In the genomic region with DNA sequence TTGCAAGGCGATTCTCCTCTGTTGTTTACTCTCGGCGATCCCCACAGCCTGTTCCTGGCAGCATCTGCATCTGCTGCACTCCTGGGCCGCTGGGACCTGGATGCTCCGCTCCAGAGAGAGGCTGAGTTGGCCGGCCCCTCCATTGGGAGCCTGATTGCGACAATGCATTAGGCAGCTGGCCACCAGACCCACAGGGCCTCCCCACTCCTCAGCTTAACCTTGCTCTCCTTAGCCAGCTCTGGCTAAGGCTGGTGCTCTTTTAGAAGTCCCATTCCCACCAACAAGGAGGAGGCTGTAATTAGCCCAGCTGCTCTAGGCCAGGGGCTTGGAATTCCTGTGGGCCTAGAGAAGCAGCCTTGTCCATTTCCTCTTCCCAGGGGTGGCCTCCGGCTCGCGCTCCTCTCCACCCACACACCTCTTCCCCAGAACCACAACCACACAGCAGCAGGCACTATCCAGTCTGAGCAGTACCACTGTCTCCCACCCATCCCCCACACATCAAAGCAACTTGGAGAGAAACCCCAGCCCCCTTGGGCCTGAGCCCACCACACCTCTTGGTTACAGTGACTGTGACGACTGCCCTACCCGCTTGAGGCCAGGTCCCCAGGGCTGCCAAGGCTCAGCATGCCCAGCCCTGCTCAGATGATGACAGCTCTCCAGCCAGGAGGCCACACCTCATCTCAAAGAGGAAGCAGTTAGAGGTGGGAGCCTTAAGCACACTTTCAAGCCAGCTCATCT, we compare ENCODE assay signal across 8 cellular contexts.
DNase-seq lines count a peak whose midpoint lies in the region; TF ChIP-seq lines count a peak whose summit lies in the region.

No MANE protein-coding gene starts in this region.

- no peak overlapping the region for H3K4me3 ChIP-seq in foreskin fibroblast (ENCODE audit: low read depth in 1 of 2, low read length in 2 of 2)
- no peak overlapping the region for H3K4me3 ChIP-seq in stomach smooth muscle (ENCODE audit: low read length in 2 of 2)

- H3K27me3 ChIP-seq in stomach smooth muscle (ENCODE audit: control insufficient read depth in 1 of 2, insufficient read depth in 2 of 2, low read length in 2 of 2), result no peaks in the 10 kb centered on the region

- no peaks in the 10 kb centered on the region for H3K9me3 ChIP-seq in stomach smooth muscle (ENCODE audit: control insufficient read depth in 2 of 2, low read length in 2 of 2)

- DNase-seq in SIG-M5 treated with dmso at 0.1 percent for 504 hours (lab: John Stamatoyannopoulos, UW; ENCODE audit: unreplicated experiment), result peak; percentile 48
- DNase-seq in SIG-M5 (lab: John Stamatoyannopoulos, UW), result no peak
- DNase-seq in RPMI7951 (ENCODE audit: low read depth), result peak; percentile 86
- DNase-seq in foreskin fibroblast, result peak; percentile 42 to 59
- no peak for DNase-seq in effector CD8-positive, alpha-beta T cell (lab: John Stamatoyannopoulos, UW)
- DNase-seq in DMS53 (lab: John Stamatoyannopoulos, UW), result no peak
- no peak for DNase-seq in RKO (ENCODE audit: low spot score)

- H3K4me1 ChIP-seq in stomach smooth muscle (ENCODE audit: control insufficient read depth, insufficient read depth, low read length), result peaks cover 17% of the 10 kb centered on the region

- no peak overlapping the region for H3K9ac ChIP-seq in stomach smooth muscle (ENCODE audit: low read length in 2 of 2)

- TF ChIP-seq CTCF in foreskin fibroblast (IDR thresholded peaks at IDR 0.05; ENCODE audit: low read depth, low read length), result no peak

- H3K36me3 ChIP-seq in stomach smooth muscle (ENCODE audit: control insufficient read depth in 2 of 2, insufficient read depth in 2 of 2, low read length in 2 of 2), result no peaks in the 10 kb centered on the region

- peak overlapping the region; percentile 46 for H3K27ac ChIP-seq in stomach smooth muscle (ENCODE audit: low read length)

Comparison
In these comparisons a context has a peak if more than half of its experiments do, and no peak if none do; other contexts are left out.
1. DNase-seq: peak in SIG-M5 treated with dmso at 0.1 percent for 504 hours (single experiment), RPMI7951 (single experiment) and foreskin fibroblast (2 of 2); none in SIG-M5 (single experiment), effector CD8-positive, alpha-beta T cell (single experiment), DMS53 (single experiment) and RKO (single experiment).